29 cellular contexts compared by ENCODE assay signal in genomic region chr2:19123556-19123955, GRCh38.
"Had no signal": no experiment of that assay in that cellular context is flagged by ENCODE, and none has a peak within 500 bp of the region (broad histone marks: within the 10 kb centered on the region; RNA-seq: fewer than 3 reads in every experiment).

No MANE protein-coding gene starts in this region.

- H3K9me3 ChIP-seq: ascending aorta, gastrocnemius medialis, pancreas, psoas muscle, sigmoid colon, uterus had no signal

- H3K36me3 ChIP-seq: ascending aorta, gastrocnemius medialis, pancreas, sigmoid colon, uterus, WERI-Rb-1 had no signal

- H3K4me2 ChIP-seq: smooth muscle cell had no signal

- H3K4me1 ChIP-seq: ascending aorta, gastrocnemius medialis, pancreas, psoas muscle, sigmoid colon, uterus had no signal

- H3K4me3 ChIP-seq: ascending aorta, gastrocnemius medialis, pancreas, psoas muscle, sigmoid colon, smooth muscle cell, uterus had no signal

- DNase-seq: activated CD4-positive, alpha-beta T cell treated with anti-CD3 and anti-CD28 coated beads for 48 hours; activated CD4-positive, alpha-beta T cell treated with anti-CD3 and anti-CD28 coated beads, Interleukin-2, amount 50 U/mL, for 48 hours; activated CD8-positive, alpha-beta memory T cell treated with anti-CD3 and anti-CD28 coated beads for 24 hours; activated effector memory CD4-positive, alpha-beta T cell treated with anti-CD3 and anti-CD28 coated beads, Interleukin-2, amount 50 U/mL, for 16 hours; activated naive CD4-positive, alpha-beta T cell treated with anti-CD3 and anti-CD28 coated beads for 36 hours; activated naive CD8-positive, alpha-beta T cell treated with anti-CD3 and anti-CD28 coated beads for 36 hours; central memory CD4-positive, alpha-beta T cell; dermis blood vessel endothelial cell; effector CD8-positive, alpha-beta T cell; gastrocnemius medialis; glutamatergic neuron; islet precursor cell; left colon; midbrain; naive thymus-derived CD4-positive, alpha-beta T cell; pancreas; psoas muscle; sigmoid colon; stimulated activated CD4-positive, alpha-beta T cell treated with anti-CD3 and anti-CD28 coated beads, Interleukin-1b, Interleukin-23, amount 100 ng/mL, for 48 hours; stimulated activated CD4-positive, alpha-beta T cell treated with anti-CD3 and anti-CD28 coated beads, Interleukin-4, amount 100 ng/mL, for 4 hours; stimulated activated CD8-positive, alpha-beta memory T cell treated with anti-CD3 and anti-CD28 coated beads, Interleukin-4, amount 100 ng/mL, for 48 hours; stimulated activated naive CD8-positive, alpha-beta T cell treated with anti-CD3 and anti-CD28 coated beads, Interleukin-15, amount 100 ng/mL, for 72 hours; substantia nigra; T-helper 17 cell; T1000; uterus; WERI-Rb-1 had no signal

- H3K27me3 ChIP-seq: ascending aorta, gastrocnemius medialis, pancreas, sigmoid colon, uterus had no signal

- H3K27ac ChIP-seq: ascending aorta, gastrocnemius medialis, pancreas, psoas muscle, sigmoid colon, uterus, WERI-Rb-1 had no signal
